ENCODE assay signal across 8 cellular contexts in the genomic region with DNA sequence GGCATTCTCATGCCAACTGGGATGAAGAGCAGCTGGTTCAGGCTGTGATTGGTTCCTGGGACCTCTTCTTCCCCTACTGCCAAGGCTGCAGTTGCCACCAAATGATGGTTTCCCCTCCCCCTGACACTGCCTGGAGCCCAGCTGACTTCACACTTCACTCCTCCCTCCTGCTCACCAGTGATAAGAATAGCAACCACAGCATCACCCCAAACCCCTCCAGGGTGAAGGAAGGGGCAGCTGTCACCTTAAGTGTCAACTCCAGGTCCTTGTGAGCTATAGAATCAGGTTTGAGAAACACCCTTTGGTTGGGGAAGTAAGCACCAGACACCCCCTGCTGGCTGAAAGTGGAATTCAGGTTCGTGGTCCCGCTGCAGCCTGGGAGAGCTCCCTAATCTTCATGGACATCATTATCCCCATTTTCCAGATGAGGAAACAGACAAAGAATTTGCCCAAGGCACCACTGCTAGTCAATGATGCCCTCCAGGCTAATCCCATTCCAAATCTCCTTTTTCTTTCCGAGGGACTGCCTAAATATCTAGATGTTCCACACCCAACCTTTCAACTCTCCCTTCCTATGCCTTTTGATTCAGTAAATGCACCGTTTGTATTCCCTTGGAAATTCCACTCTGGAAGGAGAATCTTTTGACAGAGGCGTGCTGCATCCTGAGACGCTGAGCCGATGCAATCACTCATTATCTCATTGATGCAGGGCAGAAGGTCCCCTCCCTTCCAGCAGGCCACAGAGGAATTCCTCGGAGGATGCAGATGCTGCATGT. TPM values are rescaled to one million over a fixed set of nuclear protein-coding genes. Genes with fewer than 3 reads are reported as not detected.
A peak's percentile ranks its signal among the peaks of the same experiment; 100 is the strongest.
DNase-seq lines count a peak whose midpoint lies in the region; ATAC-seq, FAIRE-seq and TF ChIP-seq lines count a peak whose summit lies in the region.

No MANE protein-coding gene starts in this region.

- WGBS in small intestine, 3 donors, result 26 to 34% (median 34%) methylated on average over 8 of the region's 8 CpGs

- peak; percentile 65 for ATAC-seq in HG02642 (IDR thresholded peaks at IDR 0.05; ENCODE audit: poor library complexity, unreplicated experiment)
- ATAC-seq in HG03565 (IDR thresholded peaks at IDR 0.05; ENCODE audit: unreplicated experiment), result no peak

- FAIRE-seq in small intestine (lab: Jason Lieb, UNC) (no peak), RCC 7860 (lab: Jason Lieb, UNC) (no peak)

- H3K4me3 ChIP-seq in left ventricle myocardium inferior (no peak overlapping the region), small intestine (ENCODE audit: low read depth in 1 of 2, low read length in 2 of 2) (no peak overlapping the region)

- no peaks in the 10 kb centered on the region for H3K36me3 ChIP-seq in left ventricle myocardium inferior
- no peaks in the 10 kb centered on the region for H3K36me3 ChIP-seq in small intestine (ENCODE audit: control insufficient read depth in 2 of 2, insufficient read depth in 2 of 2, low read length in 2 of 2)

- H3K27ac ChIP-seq in C4-2B, result no peak overlapping the region
- H3K27ac ChIP-seq in left ventricle myocardium inferior (replicated peaks), result no peak overlapping the region
- no peak overlapping the region for H3K27ac ChIP-seq in small intestine (ENCODE audit: low read depth in 1 of 2, low read length in 1 of 2)

- H3K4me1 ChIP-seq in left ventricle myocardium inferior (no peaks in the 10 kb centered on the region), small intestine (ENCODE audit: control insufficient read depth in 2 of 2, insufficient read depth in 1 of 2, low read depth in 1 of 2, low read length in 1 of 2) (no peaks in the 10 kb centered on the region)

- intact Hi-C loops in left ventricle myocardium inferior (cut with micrococcal nuclease), result no loop called here

- TF ChIP-seq CTCF in C4-2B (conservative IDR thresholded peaks at IDR 0.05), result peak; percentile 89
- peak; percentile 79 for TF ChIP-seq CTCF in left ventricle myocardium inferior (IDR thresholded peaks at IDR 0.05; ENCODE audit: borderline replicate concordance)

- DNase-seq in RKO (ENCODE audit: low spot score) (peak; percentile 41), left ventricle myocardium inferior (peak; percentile 32), small intestine (peak; percentile 37), RCC 7860 (ENCODE audit: low spot score) (no peak)
- peak; percentile 54 for DNase-seq in activated naive CD4-positive, alpha-beta T cell treated with anti-CD3 and anti-CD28 coated beads, Interleukin-2, amount 50 U/mL, for 16 hours

- H3K27me3 ChIP-seq in left ventricle myocardium inferior (ENCODE audit: low read depth), result peaks cover 48% of the 10 kb centered on the region
- no peaks in the 10 kb centered on the region for H3K27me3 ChIP-seq in small intestine (ENCODE audit: control insufficient read depth in 2 of 2, insufficient read depth in 2 of 2, low read length in 2 of 2)

- no peaks in the 10 kb centered on the region for H3K9me3 ChIP-seq in left ventricle myocardium inferior (replicated peaks)
- H3K9me3 ChIP-seq in small intestine (ENCODE audit: control insufficient read depth, low read depth), result no peaks in the 10 kb centered on the region

RNA-seq across cellular contexts. Expression of gene UQCRFS1, which starts 50.5 kb away (rescaled TPM):
- 161 TPM for total RNA-seq in left ventricle myocardium inferior
- 10 to 100 TPM; 75.7 to 89.2 (median 85.0) TPM for polyA plus RNA-seq in small intestine
